Comparison of ENCODE assay signal across 8 cellular contexts in genomic region chr19:48588670-48589399, GRCh38. TPM values are rescaled to one million over a fixed set of nuclear protein-coding genes. Genes with fewer than 3 reads are reported as not detected.
DNase-seq lines count a peak whose midpoint lies in the region; ATAC-seq, FAIRE-seq and TF ChIP-seq lines count a peak whose summit lies in the region.

No MANE protein-coding gene starts in this region.

- peak overlapping the region in 1 of 2 donors; percentile 58 for H3K9ac ChIP-seq in kidney (ENCODE audit: low read length in 2 of 2)

- H3K27ac ChIP-seq in AG04450 (ENCODE audit: low read depth, low read length), result no peak overlapping the region
- H3K27ac ChIP-seq in kidney (ENCODE audit: low read depth in 2 of 2, low read length in 2 of 2), result no peak overlapping the region

- POLR2A ChIA-PET in AG04450 (lab: Yijun Ruan, JAX), result interaction anchor here (1.3 to 1.4 kb wide), 2 partner anchors 30 to 96 kb away, joined by 8 read pairs; partner anchors contain the start of genes RPL18 and SPHK2

- H3K4me3 ChIP-seq in AG04450 (ENCODE audit: low read depth, low read length), result peak overlapping the region; percentile 56
- peak overlapping the region; percentile 45 to 54 for H3K4me3 ChIP-seq in kidney (ENCODE audit: low read length in 2 of 2)

- no peaks in the 10 kb centered on the region for H3K9me3 ChIP-seq in AG04450 (ENCODE audit: control insufficient read depth, insufficient read depth, low read length)
- H3K9me3 ChIP-seq in kidney (ENCODE audit: control insufficient read depth in 1 of 2, low read length in 2 of 2), result no peaks in the 10 kb centered on the region

- TF ChIP-seq CTCF in AG04450 (IDR thresholded peaks at IDR 0.05; ENCODE audit: low read depth, low read length) (peak; percentile 92), kidney (IDR thresholded peaks at IDR 0.05; ENCODE audit: borderline replicate concordance, extremely low read depth, insufficient read depth) (peak; percentile 78)

- no peaks in the 10 kb centered on the region for H3K36me3 ChIP-seq in kidney (ENCODE audit: control insufficient read depth in 1 of 2, insufficient read depth in 2 of 2, low read length in 2 of 2)

- no peak for ATAC-seq in GM21529 (IDR thresholded peaks at IDR 0.05; ENCODE audit: unreplicated experiment)

- CTCF ChIA-PET in AG04450 (lab: Charles Lee), result interaction anchor here (0.5 to 10.6 kb wide), 26 partner anchors 9 to 963 kb away, joined by 3 to 207 read pairs (median 4); partner anchors contain the start of genes RPL18 and SPHK2

- intact Hi-C loops in kidney (cut with DNase I), result loop anchor here (10.0 kb wide), 2 partner anchors 104 to 324 kb away; no protein-coding TSS in a partner anchor

- H3K27me3 ChIP-seq in AG04450 (ENCODE audit: control insufficient read depth, insufficient read depth, low read length), result no peaks in the 10 kb centered on the region

- FAIRE-seq in kidney (lab: Jason Lieb, UNC), result no peak

- H3K4me1 ChIP-seq in kidney (ENCODE audit: control insufficient read depth in 1 of 2, insufficient read depth in 1 of 2, low read depth in 1 of 2, low read length in 2 of 2), result peaks cover 0 to 5% of the 10 kb centered on the region in 2 donors

- peak; percentile 58 for DNase-seq in AG04450 (ENCODE audit: low read depth, low spot score)
- peak; percentile 65 for DNase-seq in GOT3 (lab: John Stamatoyannopoulos, UW)
- DNase-seq in NCI-H226, result peak; percentile 85
- DNase-seq in activated CD4-positive, CD25-positive, alpha-beta regulatory T cell treated with anti-CD3 and anti-CD28 coated beads, Interleukin-2, amount 50 U/mL, for 72 hours, result peak; percentile 94
- DNase-seq in cerebellar cortex (ENCODE audit: low spot score), result peak; percentile 76
- peak; percentile 96 for DNase-seq in kidney
- peak; percentile 92 for DNase-seq in stimulated activated CD4-positive, alpha-beta T cell treated with anti-CD3 and anti-CD28 coated beads, Interleukin-15, amount 100 ng/mL, for 24 hours

RNA-seq across cellular contexts. Expression of gene SPACA4, which starts 17.7 kb away (rescaled TPM):
- polyA plus RNA-seq in AG04450 (2011; rRNA removed) (not detected in 2 replicates), kidney (ENCODE audit: insufficient read depth, low read depth, low replicate concordance) (not detected)
- polyA minus RNA-seq in AG04450 (2011; rRNA and poly(A)+ RNA removed), result not detected in 2 replicates
- total RNA-seq in kidney, result not detected

RNA-seq across cellular contexts. Expression of gene FAM83E, which starts 26.0 kb away (rescaled TPM):
- polyA plus RNA-seq in AG04450 (2011; rRNA removed) (not detected in 2 replicates), kidney (ENCODE audit: insufficient read depth, low read depth, low replicate concordance) (0.41 TPM)
- polyA minus RNA-seq in AG04450 (2011; rRNA and poly(A)+ RNA removed), result 0.65 TPM in 1 of 2 replicates, not detected in the other
- total RNA-seq in kidney, result 15.9 TPM

RNA-seq across cellular contexts. Expression of gene RPL18, which starts 30.1 kb away (rescaled TPM):
- polyA plus RNA-seq in AG04450 (2011; rRNA removed) (1,020 and 1,259 TPM in 2 replicates), kidney (ENCODE audit: insufficient read depth, low read depth, low replicate concordance) (1,596 TPM)
- polyA minus RNA-seq in AG04450 (2011; rRNA and poly(A)+ RNA removed), result 587 and 645 TPM in 2 replicates
- total RNA-seq in kidney, result 986 TPM

RNA-seq across cellular contexts. Expression of gene SPHK2, which starts 30.5 kb away (rescaled TPM):
- polyA plus RNA-seq in AG04450 (2011; rRNA removed) (4.6 and 6.1 TPM in 2 replicates), kidney (ENCODE audit: insufficient read depth, low read depth, low replicate concordance) (37.2 TPM)
- polyA minus RNA-seq in AG04450 (2011; rRNA and poly(A)+ RNA removed), result 6.1 and 6.6 TPM in 2 replicates
- total RNA-seq in kidney, result 23.3 TPM

RNA-seq across cellular contexts. Expression of gene SULT2B1, which starts 36.9 kb away (rescaled TPM):
- polyA plus RNA-seq in AG04450 (2011; rRNA removed), result 0.12 and 0.20 TPM in 2 replicates
- polyA minus RNA-seq in AG04450 (2011; rRNA and poly(A)+ RNA removed), result not detected in 2 replicates
- 2.3 TPM for total RNA-seq in kidney
- polyA plus RNA-seq in kidney (ENCODE audit: insufficient read depth, low read depth, low replicate concordance), result 2.3 TPM
